ENCODE assay signal across 27 cellular contexts in genomic region chr4:188620608-188621007, GRCh38.
DNase-seq lines count a peak whose midpoint lies in the region; ATAC-seq and TF ChIP-seq lines count a peak whose summit lies in the region.
"Had no signal": no experiment of that assay in that cellular context is flagged by ENCODE, and none has a peak within 500 bp of the region (broad histone marks: within the 10 kb centered on the region; RNA-seq: fewer than 3 reads in every experiment).

No MANE protein-coding gene starts in this region.

- H2BK20ac ChIP-seq in IMR-90 (ENCODE audit: low read depth, low read length), result no peak overlapping the region

- no peaks in the 10 kb centered on the region for H3K36me3 ChIP-seq in IMR-90 (ENCODE audit: control insufficient read depth, insufficient read depth, low read length)
- H3K36me3 ChIP-seq: Peyer's patch had no signal

- intact Hi-C loops in IMR-90 (cut with micrococcal nuclease), result loop anchor here (10.0 kb wide), 1 partner anchor 584 kb away; no protein-coding TSS in a partner anchor

- H3K9ac ChIP-seq in IMR-90 (ENCODE audit: low read depth, low read length), result no peak overlapping the region

- no peaks in the 10 kb centered on the region for H3K79me1 ChIP-seq in IMR-90 (ENCODE audit: low read depth in 1 of 2, low read length in 2 of 2)

- POLR2A ChIA-PET in IMR-90 (lab: Charles Lee; ENCODE audit: unreplicated experiment), result no interaction called here

- no peak for TF ChIP-seq POLR2A in IMR-90 (IDR thresholded peaks at IDR 0.05; ENCODE audit: low read depth, low read length)

- no peak overlapping the region for H2BK120ac ChIP-seq in IMR-90 (ENCODE audit: low read depth, low read length)

- no peak for TF ChIP-seq RAD21 in IMR-90 (IDR thresholded peaks at IDR 0.05; ENCODE audit: low read length)

- no peak overlapping the region for H3K23ac ChIP-seq in IMR-90 (ENCODE audit: low read depth, low read length)

- ATAC-seq in IMR-90 (ENCODE audit: low read depth), result peak; percentile 44
- no peak for ATAC-seq in GM21576 (IDR thresholded peaks at IDR 0.05; ENCODE audit: unreplicated experiment)
- no peak for ATAC-seq in left lobe of liver
- ATAC-seq: A549, GM12878 had no signal

- no peaks in the 10 kb centered on the region for H3K9me1 ChIP-seq in IMR-90 (ENCODE audit: insufficient read depth, low read length)

- DNase-seq in IMR-90 (no peak), dedifferentiated amniotic fluid mesenchymal stem cell (ENCODE audit: extremely low spot score) (peak; percentile 26), nephron progenitor cell (no peak), T-helper 2 cell (no peak), LoVo (ENCODE audit: low spot score) (no peak), left lobe of liver (ENCODE audit: low spot score) (no peak)
- DNase-seq: CD8-positive, alpha-beta memory T cell; DMS 273 treated with DMSO at 0.1 percent for 48 hours; DMS79; EL; GDM1; NCI-H1092; NCI-H1417 treated with DMSO at 0.1 percent for 48 hours; NCI-H1694 treated with DMSO at 0.1 percent for 48 hours; NCI-H2081; NCI-H2227 treated with DMSO at 0.1 percent for 48 hours; NCI-H526 treated with DMSO at 0.1 percent for 48 hours; OCI-M1; Peyer's patch; SIG-M5; SW 1271 had no signal

- H4K91ac ChIP-seq in IMR-90 (ENCODE audit: insufficient read depth, low read depth, low read length), result no peak overlapping the region

- H3K27me3 Mint-ChIP-seq in nephron progenitor cell (ENCODE audit: low read depth, poor library complexity), result peaks cover 4% of the 10 kb centered on the region
- H3K27me3 Mint-ChIP-seq: CD8-positive, alpha-beta memory T cell had no signal

- dilution Hi-C loops in IMR-90 (cut with HindIII; ENCODE audit: low sequenced_read_pairs, unreplicated experiment), result no loop called here

- no peaks in the 10 kb centered on the region for H3K27me3 ChIP-seq in IMR-90 (ENCODE audit: control insufficient read depth, insufficient read depth, low read length)
- H3K27me3 ChIP-seq: Peyer's patch had no signal

- H2BK5ac ChIP-seq in IMR-90 (ENCODE audit: low read depth, low read length, poor library complexity, severe bottlenecking), result no peak overlapping the region

- no peak overlapping the region for H3K14ac ChIP-seq in IMR-90 (replicated peaks; ENCODE audit: low read depth, low read length)

- no peaks in the 10 kb centered on the region for H3K9me3 ChIP-seq in IMR-90 (ENCODE audit: control insufficient read depth, insufficient read depth, low read length)
- H3K9me3 ChIP-seq: A549 had no signal

- no peaks in the 10 kb centered on the region for H3K9me3 Mint-ChIP-seq in nephron progenitor cell

- no peak overlapping the region for H2AFZ ChIP-seq in IMR-90 (replicated peaks; ENCODE audit: low read length, poor library complexity)

- no CpG with 5 or more reads among the region's 2 CpGs for WGBS in IMR-90 (ENCODE audit: extremely low coverage in 2 of 2, insufficient read length in 1 of 2), 2 experiments

- BruUV-seq in IMR-90 (replicated peaks; lab: Mats Ljungman, UMichigan), result no TSS peak

- in situ Hi-C loops in IMR-90 (cut with MboI; ENCODE audit: low sequenced_read_pairs), result no loop called here

- no peak overlapping the region for H2AK9ac ChIP-seq in IMR-90 (replicated peaks; ENCODE audit: low read depth, low read length, poor library complexity)

- H4K5ac ChIP-seq in IMR-90 (ENCODE audit: low read depth, low read length), result peak overlapping the region; percentile 30; the same call in 1 of the 2 replicates

- CTCF ChIA-PET in IMR-90 (lab: Yijun Ruan, JAX), result no interaction called here

- H3K18ac ChIP-seq in IMR-90 (ENCODE audit: low read depth, low read length), result peak overlapping the region; percentile 6; the same call in 1 of the 2 replicates

- H3K56ac ChIP-seq in IMR-90 (ENCODE audit: extremely low read depth, insufficient read depth, low read length), result no peak overlapping the region

- H4K8ac ChIP-seq in IMR-90 (ENCODE audit: low read depth in 2 of 2, low read length in 2 of 2), result no peak overlapping the region

- peaks cover 14% of the 10 kb centered on the region for H3K4me1 Mint-ChIP-seq in nephron progenitor cell
- H3K4me1 Mint-ChIP-seq: CD14-positive monocyte; CD8-positive, alpha-beta memory T cell had no signal

- H3K27ac ChIP-seq in IMR-90 (ENCODE audit: insufficient read depth, low read length), result peak overlapping the region; percentile 51; the same call in 1 of the 2 replicates
- H3K27ac ChIP-seq: A549, HL-60, Peyer's patch, SK-N-MC had no signal

- H3K4me1 ChIP-seq in IMR-90 (ENCODE audit: control insufficient read depth, insufficient read depth, low read length), result no peaks in the 10 kb centered on the region; the same call in none of the 2 replicates
- H3K4me1 ChIP-seq: A549, Peyer's patch had no signal

- H2BK15ac ChIP-seq in IMR-90 (ENCODE audit: low read depth, low read length), result no peak overlapping the region

- no peaks in the 10 kb centered on the region for H4K20me1 ChIP-seq in IMR-90 (ENCODE audit: insufficient read depth, low read length)

- H3K4me3 ChIP-seq in IMR-90 (ENCODE audit: insufficient read depth, low read depth, low read length), result no peak overlapping the region
- H3K4me3 ChIP-seq: A549, GM12878, Peyer's patch, SK-N-MC had no signal

- H3K4me3 Mint-ChIP-seq in nephron progenitor cell, result no peak overlapping the region
- H3K4me3 Mint-ChIP-seq: CD14-positive monocyte; CD8-positive, alpha-beta memory T cell had no signal

- peak overlapping the region; percentile 10 for H3K27ac Mint-ChIP-seq in nephron progenitor cell
- H3K27ac Mint-ChIP-seq: CD14-positive monocyte; CD8-positive, alpha-beta memory T cell had no signal

- H3K4ac ChIP-seq in IMR-90 (ENCODE audit: low read depth, low read length), result no peak overlapping the region

- H2AK5ac ChIP-seq in IMR-90 (ENCODE audit: low read depth, low read length), result no peak overlapping the region

- no peak for TF ChIP-seq CTCF in IMR-90 (conservative IDR thresholded peaks at IDR 0.05; ENCODE audit: low read depth, low read length)
- TF ChIP-seq CTCF in nephron progenitor cell (IDR thresholded peaks at IDR 0.05), result no peak

- peak overlapping the region; percentile 60 for H3K4me2 ChIP-seq in IMR-90 (ENCODE audit: low read depth, low read length)
- H3K4me2 ChIP-seq: A549 had no signal

- no peaks in the 10 kb centered on the region for H3K36me3 Mint-ChIP-seq in nephron progenitor cell (ENCODE audit: low read depth)
- H3K36me3 Mint-ChIP-seq: CD14-positive monocyte; CD8-positive, alpha-beta memory T cell had no signal

TF ChIP-seq in IMR-90, 13 proteins besides CTCF, POLR2A, EP300 and RAD21:
- TF ChIP-seq RCOR1 (IDR thresholded peaks at IDR 0.05; ENCODE audit: insufficient replicate concordance, low read length) (no peak), FOS (IDR thresholded peaks at IDR 0.05; ENCODE audit: low read depth, low read length) (no peak), MAZ (IDR thresholded peaks at IDR 0.05; ENCODE audit: borderline replicate concordance, low read depth, low read length) (no peak), SMC3 (IDR thresholded peaks at IDR 0.05; ENCODE audit: low read depth, low read length) (no peak), BHLHE40 (IDR thresholded peaks at IDR 0.05; ENCODE audit: low read depth, low read length) (no peak), CHD1 (IDR thresholded peaks at IDR 0.05; ENCODE audit: low read depth, low read length) (no peak), MXI1 (IDR thresholded peaks at IDR 0.05; ENCODE audit: borderline replicate concordance, low read depth, low read length) (no peak), CEBPB (IDR thresholded peaks at IDR 0.05; ENCODE audit: low read depth, low read length) (no peak), ELK1 (IDR thresholded peaks at IDR 0.05; ENCODE audit: borderline replicate concordance, low read depth, low read length) (no peak), RFX5 (IDR thresholded peaks at IDR 0.05; ENCODE audit: low read depth, low read length) (no peak), NFE2L2 (IDR thresholded peaks at IDR 0.05; ENCODE audit: low read depth, low read length) (no peak), MAFK (IDR thresholded peaks at IDR 0.05; ENCODE audit: low read depth, low read length) (no peak)
- TF ChIP-seq, protein P1, sequence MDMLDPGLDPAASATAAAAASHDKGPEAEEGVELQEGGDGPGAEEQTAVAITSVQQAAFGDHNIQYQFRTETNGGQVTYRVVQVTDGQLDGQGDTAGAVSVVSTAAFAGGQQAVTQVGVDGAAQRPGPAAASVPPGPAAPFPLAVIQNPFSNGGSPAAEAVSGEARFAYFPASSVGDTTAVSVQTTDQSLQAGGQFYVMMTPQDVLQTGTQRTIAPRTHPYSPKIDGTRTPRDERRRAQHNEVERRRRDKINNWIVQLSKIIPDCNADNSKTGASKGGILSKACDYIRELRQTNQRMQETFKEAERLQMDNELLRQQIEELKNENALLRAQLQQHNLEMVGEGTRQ (IDR thresholded peaks at IDR 0.05; ENCODE audit: low read depth, low read length), result no peak
